In the genomic region with DNA sequence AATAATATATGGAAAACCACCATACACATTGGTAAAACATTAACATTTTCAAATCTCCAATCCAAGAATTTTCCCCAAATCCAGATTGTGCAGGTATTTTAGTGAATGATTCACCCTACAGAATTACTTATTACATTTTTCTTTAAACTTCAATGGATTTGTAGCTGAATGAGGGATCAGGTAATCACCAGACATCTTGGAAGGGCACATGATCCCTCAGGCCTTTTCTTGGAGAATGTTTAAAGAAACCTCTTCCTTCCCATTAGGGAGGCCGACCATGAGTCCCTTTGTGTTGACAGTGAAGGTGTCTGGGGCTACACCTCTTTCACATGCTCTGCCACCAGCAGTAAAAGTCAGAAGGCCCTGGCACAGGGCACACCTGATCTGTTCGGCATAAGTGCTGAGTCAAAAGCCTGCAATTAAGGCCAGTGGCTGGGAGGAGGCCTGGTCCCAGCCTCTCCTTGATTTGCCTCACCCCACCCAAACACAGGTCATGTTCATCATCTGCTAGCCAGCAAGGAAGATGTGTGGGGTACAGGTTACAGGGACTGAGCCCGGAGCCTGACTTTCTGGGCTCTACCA, we compare ENCODE assay signal across 21 cellular contexts.
"Had no signal": no experiment of that assay in that cellular context is flagged by ENCODE, and none has a peak within 500 bp of the region (broad histone marks: within the 10 kb centered on the region; RNA-seq: fewer than 3 reads in every experiment).

No MANE protein-coding gene starts in this region.

- H3K9me3 ChIP-seq: sigmoid colon, thoracic aorta, upper lobe of right lung had no signal

- H3K36me3 Mint-ChIP-seq: activated naive CD4-positive, alpha-beta T cell treated with anti-CD3 and anti-CD28 coated beads, Interleukin-2, amount 50 U/mL, for 24 hours; memory B cell; natural killer cell treated with Interleukin-12 subunit alpha and Interleukin-12 subunit beta and Interleukin-15 and Interleukin-18, amount 100 ng/mL, for 72 hours; stimulated activated effector memory CD8-positive, alpha-beta T cell treated with anti-CD3 and anti-CD28 coated beads, Interleukin-12 subunit alpha, Interleukin-12 subunit beta, amount 100 ng/mL, for 72 hours had no signal

- H3K27ac ChIP-seq: sigmoid colon, thoracic aorta, upper lobe of right lung had no signal

- H3K4me1 ChIP-seq: sigmoid colon, upper lobe of right lung had no signal

- H3K4me1 Mint-ChIP-seq: activated B cell treated with CpG ODN at 0.5 μM for 24 hours; activated naive CD4-positive, alpha-beta T cell treated with anti-CD3 and anti-CD28 coated beads, Interleukin-2, amount 50 U/mL, for 24 hours; activated T-helper 17 cell treated with anti-CD3 and anti-CD28 coated beads, Interleukin-2, amount 50 U/mL, for 72 hours; central memory CD8-positive, alpha-beta T cell; memory B cell; stimulated activated effector memory CD8-positive, alpha-beta T cell treated with anti-CD3 and anti-CD28 coated beads, Interleukin-12 subunit alpha, Interleukin-12 subunit beta, amount 100 ng/mL, for 72 hours had no signal

- H3K36me3 ChIP-seq: sigmoid colon, thoracic aorta, upper lobe of right lung had no signal

- H3K4me3 ChIP-seq: sigmoid colon, thoracic aorta, upper lobe of right lung had no signal

- DNase-seq: activated B cell treated with CpG ODN at 0.5 μM for 24 hours; activated CD4-positive, alpha-beta T cell treated with anti-CD3 and anti-CD28 coated beads, Interleukin-2, amount 50 U/mL, for 1 hour; activated CD8-positive, alpha-beta T cell treated with anti-CD3 and anti-CD28 coated beads for 36 hours; activated gamma-delta T cell treated with Interleukin-2 at 50 U/mL for 16 hours; activated T-cell treated with anti-CD3 and anti-CD28 coated beads, Interleukin-2, amount 50 U/mL, for 4 hours; effector CD8-positive, alpha-beta T cell; left cardiac atrium; sigmoid colon; small intestine; stimulated activated CD4-positive, alpha-beta T cell treated with anti-CD3 and anti-CD28 coated beads, Interleukin-4, amount 100 ng/mL, for 24 hours; T-helper 1 cell; upper lobe of right lung had no signal

- ATAC-seq: activated CD8-positive, alpha-beta T cell treated with anti-CD3 and anti-CD28 coated beads for 36 hours; activated T-cell treated with anti-CD3 and anti-CD28 coated beads, Interleukin-2, amount 50 U/mL, for 4 hours; activated T-helper 17 cell treated with anti-CD3 and anti-CD28 coated beads, Interleukin-2, amount 50 U/mL, for 72 hours; left cardiac atrium; natural killer cell treated with Interleukin-12 subunit alpha and Interleukin-12 subunit beta and Interleukin-15 and Interleukin-18, amount 100 ng/mL, for 72 hours; stimulated activated effector memory CD8-positive, alpha-beta T cell treated with anti-CD3 and anti-CD28 coated beads, Interleukin-12 subunit alpha, Interleukin-12 subunit beta, amount 100 ng/mL, for 72 hours; upper lobe of right lung had no signal

- H3K27me3 ChIP-seq: sigmoid colon, upper lobe of right lung had no signal

- H3K27ac Mint-ChIP-seq: activated B cell treated with CpG ODN at 0.5 μM for 24 hours; activated CD8-positive, alpha-beta T cell treated with anti-CD3 and anti-CD28 coated beads for 36 hours; activated naive CD4-positive, alpha-beta T cell treated with anti-CD3 and anti-CD28 coated beads, Interleukin-2, amount 50 U/mL, for 24 hours; activated T-helper 17 cell treated with anti-CD3 and anti-CD28 coated beads, Interleukin-2, amount 50 U/mL, for 72 hours; memory B cell; natural killer cell treated with Interleukin-12 subunit alpha and Interleukin-12 subunit beta and Interleukin-15 and Interleukin-18, amount 100 ng/mL, for 72 hours; stimulated activated effector memory CD8-positive, alpha-beta T cell treated with anti-CD3 and anti-CD28 coated beads, Interleukin-12 subunit alpha, Interleukin-12 subunit beta, amount 100 ng/mL, for 72 hours; stimulated activated naive CD8-positive, alpha-beta T cell treated with anti-CD3 and anti-CD28 coated beads, Interleukin-15, Interleukin-2, amounts not matched to agents 100 ng/mL and 50 ng/mL, for 24 hours; T-helper 2 cell treated with Interferon-gamma antibody and Interleukin-4, amounts not matched to agents 5 μg/mL and 100 μg/mL, for 36 hours had no signal

- H3K9me3 Mint-ChIP-seq: activated B cell treated with CpG ODN at 0.5 μM for 24 hours; activated CD8-positive, alpha-beta T cell treated with anti-CD3 and anti-CD28 coated beads for 36 hours; activated naive CD4-positive, alpha-beta T cell treated with anti-CD3 and anti-CD28 coated beads, Interleukin-2, amount 50 U/mL, for 24 hours; activated T-cell treated with anti-CD3 and anti-CD28 coated beads, Interleukin-2, amount 50 U/mL, for 4 hours; activated T-helper 17 cell treated with anti-CD3 and anti-CD28 coated beads, Interleukin-2, amount 50 U/mL, for 72 hours; central memory CD8-positive, alpha-beta T cell; memory B cell; natural killer cell treated with Interleukin-12 subunit alpha and Interleukin-12 subunit beta and Interleukin-15 and Interleukin-18, amount 100 ng/mL, for 72 hours; stimulated activated effector memory CD8-positive, alpha-beta T cell treated with anti-CD3 and anti-CD28 coated beads, Interleukin-12 subunit alpha, Interleukin-12 subunit beta, amount 100 ng/mL, for 72 hours; stimulated activated naive CD8-positive, alpha-beta T cell treated with anti-CD3 and anti-CD28 coated beads, Interleukin-15, Interleukin-2, amounts not matched to agents 100 ng/mL and 50 ng/mL, for 24 hours; T-helper 2 cell treated with Interferon-gamma antibody and Interleukin-4, amounts not matched to agents 5 μg/mL and 100 μg/mL, for 36 hours had no signal

- H3K4me3 Mint-ChIP-seq: activated B cell treated with CpG ODN at 0.5 μM for 24 hours; activated CD8-positive, alpha-beta T cell treated with anti-CD3 and anti-CD28 coated beads for 36 hours; activated naive CD4-positive, alpha-beta T cell treated with anti-CD3 and anti-CD28 coated beads, Interleukin-2, amount 50 U/mL, for 24 hours; activated T-cell treated with anti-CD3 and anti-CD28 coated beads, Interleukin-2, amount 50 U/mL, for 4 hours; activated T-helper 17 cell treated with anti-CD3 and anti-CD28 coated beads, Interleukin-2, amount 50 U/mL, for 72 hours; central memory CD8-positive, alpha-beta T cell; memory B cell; natural killer cell treated with Interleukin-12 subunit alpha and Interleukin-12 subunit beta and Interleukin-15 and Interleukin-18, amount 100 ng/mL, for 72 hours; stimulated activated effector memory CD8-positive, alpha-beta T cell treated with anti-CD3 and anti-CD28 coated beads, Interleukin-12 subunit alpha, Interleukin-12 subunit beta, amount 100 ng/mL, for 72 hours; stimulated activated naive CD8-positive, alpha-beta T cell treated with anti-CD3 and anti-CD28 coated beads, Interleukin-15, Interleukin-2, amounts not matched to agents 100 ng/mL and 50 ng/mL, for 24 hours; T-helper 2 cell treated with Interferon-gamma antibody and Interleukin-4, amounts not matched to agents 5 μg/mL and 100 μg/mL, for 36 hours had no signal
